11 cellular contexts compared by ENCODE assay signal in the genomic region with DNA sequence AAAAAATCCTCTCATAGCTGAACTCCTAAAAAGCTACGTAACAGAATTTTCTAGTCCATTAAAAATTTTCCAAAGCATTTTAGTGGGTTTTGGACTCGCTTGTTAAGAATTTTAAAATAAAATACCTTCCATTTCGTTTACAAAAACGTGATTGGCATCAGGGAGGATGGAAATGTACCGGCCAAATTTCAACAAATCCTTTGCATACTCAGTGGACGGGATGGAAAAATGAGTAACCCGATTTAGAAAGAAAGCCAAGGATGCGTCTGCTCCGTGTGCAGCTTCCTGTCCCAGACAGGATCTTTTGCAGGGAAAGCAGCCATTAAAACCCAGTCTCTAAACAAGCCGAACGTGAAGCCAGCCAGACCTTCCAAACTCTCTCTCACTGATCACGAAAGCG. TPM values are rescaled to one million over a fixed set of nuclear protein-coding genes. Genes with fewer than 3 reads are reported as not detected.
DNase-seq lines count a peak whose midpoint lies in the region; ATAC-seq and TF ChIP-seq lines count a peak whose summit lies in the region.
"Had no signal": no experiment of that assay in that cellular context is flagged by ENCODE, and none has a peak within 500 bp of the region (broad histone marks: within the 10 kb centered on the region; RNA-seq: fewer than 3 reads in every experiment).

No MANE protein-coding gene starts in this region.

- H3K36me3 Mint-ChIP-seq in H9 (ENCODE audit: insufficient read depth in 1 of 3, low read depth in 3 of 3) (peaks cover 0 to 5% (median 0%) of the 10 kb centered on the region in 3 experiments; a peak in 1 of 7 replicates), CD14-positive monocyte (peaks cover under 1 to 1% of the 10 kb centered on the region in 2 donors)
- H3K36me3 Mint-ChIP-seq in activated T-helper 1 cell treated with anti-CD3 and anti-CD28 coated beads, Interleukin-12 subunit alpha, Interleukin-12 subunit beta, Interleukin-2, Interleukin-4 antibody, amounts not matched to agents 30 ng/mL and 10 ng/mL and 1 ng/mL, durations not matched to agents 14 hours and 24 hours and 36 hours (ENCODE audit: low read depth) = no peaks in the 10 kb centered on the region

- whole genome bisulfite sequencing in H9 (ENCODE audit: extremely low coverage, insufficient read length, low lambda C conversion rate) = no CpG with 5 or more reads among the region's 13 CpGs
- WGBS in lung, 2 donors = 57 to 72% methylated on average over 13 of the region's 13 CpGs

- DNase-seq in H9 = no peak
- peak; percentile 66 for DNase-seq in choroid plexus epithelial cell (ENCODE audit: low read depth)
- no peak for DNase-seq in lung (ENCODE audit: low spot score)
- no peak for DNase-seq in substantia nigra (lab: John Stamatoyannopoulos, UW)
- no peak for DNase-seq in MV-4-11 (lab: John Stamatoyannopoulos, UW)
- no peak for DNase-seq in CD14-positive monocyte (ENCODE audit: low spot score)
- no peak for DNase-seq in stimulated activated CD8-positive, alpha-beta memory T cell treated with anti-CD3 and anti-CD28 coated beads, Interleukin-4, amount 100 ng/mL, for 48 hours
- DNase-seq in activated T-helper 1 cell treated with anti-CD3 and anti-CD28 coated beads, Interleukin-12 subunit alpha, Interleukin-12 subunit beta, Interleukin-2, Interleukin-4 antibody, amounts not matched to agents 30 ng/mL and 10 ng/mL and 1 ng/mL, durations not matched to agents 14 hours and 24 hours and 36 hours (ENCODE audit: low spot score) = no peak
- DNase-seq: activated gamma-delta T cell treated with Interleukin-2 at 50 U/mL for 16 hours had no signal

- peaks cover 21 to 34% of the 10 kb centered on the region in 2 experiments for H3K4me1 Mint-ChIP-seq in H9
- peaks cover 52% of the 10 kb centered on the region for H3K4me1 Mint-ChIP-seq in CD14-positive monocyte
- H3K4me1 Mint-ChIP-seq in activated T-helper 1 cell treated with anti-CD3 and anti-CD28 coated beads, Interleukin-12 subunit alpha, Interleukin-12 subunit beta, Interleukin-2, Interleukin-4 antibody, amounts not matched to agents 30 ng/mL and 10 ng/mL and 1 ng/mL, durations not matched to agents 14 hours and 24 hours and 36 hours (ENCODE audit: low read depth) = peaks cover 5% of the 10 kb centered on the region

- no peak overlapping the region for H3K27ac ChIP-seq in H9 (ENCODE audit: insufficient read length, low read depth, low read length)
- peak overlapping the region; percentile 41 to 68 for H3K27ac ChIP-seq in lung (ENCODE audit: low read depth in 1 of 2, low read length in 1 of 2)
- H3K27ac ChIP-seq in substantia nigra (ENCODE audit: low read depth, low read length, poor library complexity, severe bottlenecking) = peak overlapping the region; percentile 56
- H3K27ac ChIP-seq: HL-60 had no signal

- H2BK120ac ChIP-seq in H9 (ENCODE audit: low read depth, low read length, poor library complexity, severe bottlenecking) = no peak overlapping the region

- no peak for ATAC-seq in lung (ENCODE audit: insufficient read depth, low FRiP score)

- no peak overlapping the region for H4K91ac ChIP-seq in H9 (ENCODE audit: insufficient read length, low read depth, low read length)

- TF ChIP-seq CTCF in H9 (conservative IDR thresholded peaks at IDR 0.05) = no peak
- TF ChIP-seq CTCF in choroid plexus epithelial cell (conservative IDR thresholded peaks at IDR 0.05; ENCODE audit: low read depth, low read length) = no peak
- no peak for TF ChIP-seq CTCF in lung (IDR thresholded peaks at IDR 0.05; ENCODE audit: control extremely low read depth, extremely low read depth)
- TF ChIP-seq CTCF in CD14-positive monocyte (IDR thresholded peaks at IDR 0.05) = no peak

- no peak overlapping the region for H2BK20ac ChIP-seq in H9 (ENCODE audit: low read depth, low read length, poor library complexity, severe bottlenecking)

- H3K79me1 ChIP-seq in H9 (ENCODE audit: insufficient read depth, low read depth, low read length, poor library complexity, severe bottlenecking) = peaks cover 3% of the 10 kb centered on the region

- H3K23me2 ChIP-seq in H9 (ENCODE audit: insufficient read length, low read depth, low read length, poor library complexity, severe bottlenecking) = no peaks in the 10 kb centered on the region

- H3K4me1 ChIP-seq in H9 (ENCODE audit: insufficient read depth, low read length) = no peaks in the 10 kb centered on the region
- H3K4me1 ChIP-seq in lung (ENCODE audit: control insufficient read depth in 2 of 2, insufficient read depth in 2 of 2, low read length in 2 of 2) = peaks cover 9 to 15% of the 10 kb centered on the region in 2 donors

- H3K4ac ChIP-seq in H9 (ENCODE audit: low read depth, low read length) = no peak overlapping the region

- no peak overlapping the region for H3K4me2 ChIP-seq in H9 (ENCODE audit: insufficient read depth, insufficient read length, low read length)

- H4K20me1 ChIP-seq in H9 (ENCODE audit: control insufficient read depth, insufficient read depth, insufficient read length) = peaks cover 2% of the 10 kb centered on the region

- H3K23ac ChIP-seq in H9 (ENCODE audit: insufficient read length, low read depth, low read length) = no peak overlapping the region

- H3K27me3 Mint-ChIP-seq in H9 (ENCODE audit: low read depth) = no peaks in the 10 kb centered on the region
- peaks cover 0 to 5% (median 0%) of the 10 kb centered on the region in 3 donors for H3K27me3 Mint-ChIP-seq in CD14-positive monocyte (ENCODE audit: low read depth in 3 of 3)
- H3K27me3 Mint-ChIP-seq in activated T-helper 1 cell treated with anti-CD3 and anti-CD28 coated beads, Interleukin-12 subunit alpha, Interleukin-12 subunit beta, Interleukin-2, Interleukin-4 antibody, amounts not matched to agents 30 ng/mL and 10 ng/mL and 1 ng/mL, durations not matched to agents 14 hours and 24 hours and 36 hours (ENCODE audit: insufficient read depth) = no peaks in the 10 kb centered on the region

- H3T11ph ChIP-seq in H9 (ENCODE audit: low read length) = no peak overlapping the region

- H3K56ac ChIP-seq in H9 (ENCODE audit: insufficient read length, low read depth, low read length) = no peak overlapping the region

- H3K14ac ChIP-seq in H9 (ENCODE audit: insufficient read depth, low read length) = no peak overlapping the region

- H3K4me3 ChIP-seq in choroid plexus epithelial cell (ENCODE audit: low read depth, low read length) (no peak overlapping the region), lung (no peak overlapping the region)

- H3K27ac Mint-ChIP-seq in H9 (peak overlapping the region in 2 of 3 experiments; percentile 24 to 31; a peak in 1 of 7 replicates), CD14-positive monocyte (no peak overlapping the region)
- H3K27ac Mint-ChIP-seq in activated T-helper 1 cell treated with anti-CD3 and anti-CD28 coated beads, Interleukin-12 subunit alpha, Interleukin-12 subunit beta, Interleukin-2, Interleukin-4 antibody, amounts not matched to agents 30 ng/mL and 10 ng/mL and 1 ng/mL, durations not matched to agents 14 hours and 24 hours and 36 hours = no peak overlapping the region
- H3K27ac Mint-ChIP-seq: T-helper 1 cell treated with Interleukin-12 subunit alpha and Interleukin-12 subunit beta and Interleukin-4 antibody, amounts not matched to agents 30 μg/mL and 1 μg/mL, for 36 hours had no signal

- H2BK12ac ChIP-seq in H9 (ENCODE audit: insufficient read length, low read depth, low read length) = no peak overlapping the region

- no peak overlapping the region for H3K18ac ChIP-seq in H9 (ENCODE audit: insufficient read length, low read depth, low read length)

- no peak overlapping the region for H4K5ac ChIP-seq in H9 (ENCODE audit: insufficient read length, low read depth, low read length)

- H2BK15ac ChIP-seq in H9 (ENCODE audit: low read depth, low read length) = no peak overlapping the region

- no peak overlapping the region for H2AFZ ChIP-seq in H9 (ENCODE audit: low read length)

- intact Hi-C loops in CD14-positive monocyte (cut with micrococcal nuclease) = no loop called here
- intact Hi-C loops in activated T-helper 1 cell treated with anti-CD3 and anti-CD28 coated beads, Interleukin-12 subunit alpha, Interleukin-12 subunit beta, Interleukin-2, Interleukin-4 antibody, amounts not matched to agents 30 ng/mL and 10 ng/mL and 1 ng/mL, durations not matched to agents 14 hours and 24 hours and 36 hours (cut with micrococcal nuclease) = no loop called here

- H3K79me2 ChIP-seq in H9 (ENCODE audit: insufficient read depth, low read length) = no peaks in the 10 kb centered on the region; the same call in 1 of the 2 replicates

- no peak overlapping the region for H4K8ac ChIP-seq in H9 (replicated peaks; ENCODE audit: insufficient read length, low read depth, low read length)

- H3K9me3 Mint-ChIP-seq in H9 (no peaks in the 10 kb centered on the region), CD14-positive monocyte (peaks cover 0 to 2% (median 0%) of the 10 kb centered on the region in 7 donors)
- no peaks in the 10 kb centered on the region for H3K9me3 Mint-ChIP-seq in activated T-helper 1 cell treated with anti-CD3 and anti-CD28 coated beads, Interleukin-12 subunit alpha, Interleukin-12 subunit beta, Interleukin-2, Interleukin-4 antibody, amounts not matched to agents 30 ng/mL and 10 ng/mL and 1 ng/mL, durations not matched to agents 14 hours and 24 hours and 36 hours
- H3K9me3 Mint-ChIP-seq: T-helper 1 cell treated with Interleukin-12 subunit alpha and Interleukin-12 subunit beta and Interleukin-4 antibody, amounts not matched to agents 30 μg/mL and 1 μg/mL, for 36 hours had no signal

- H3K36me3 ChIP-seq in lung (ENCODE audit: control insufficient read depth in 2 of 2, insufficient read depth in 2 of 2, low read length in 2 of 2) = peaks cover 0 to 3% of the 10 kb centered on the region in 2 donors

- no peaks in the 10 kb centered on the region for H3K9me3 ChIP-seq in H9 (ENCODE audit: control insufficient read depth, low read depth, low read length)
- H3K9me3 ChIP-seq in lung (ENCODE audit: control insufficient read depth in 2 of 2, insufficient read depth in 1 of 2, low read length in 1 of 2) = no peaks in the 10 kb centered on the region

- H2AK5ac ChIP-seq in H9 (ENCODE audit: insufficient read length, low read length) = no peak overlapping the region

- no peak overlapping the region for H2BK5ac ChIP-seq in H9 (ENCODE audit: insufficient read length, low read length)

- no peaks in the 10 kb centered on the region for H3K27me3 ChIP-seq in H9 (ENCODE audit: insufficient read depth, low read length)
- no peaks in the 10 kb centered on the region for H3K27me3 ChIP-seq in lung (ENCODE audit: control insufficient read depth, insufficient read depth)

- no peak overlapping the region for H3K9ac ChIP-seq in H9 (ENCODE audit: extremely low read depth, insufficient read length, low read length)

- H3K4me3 Mint-ChIP-seq in H9 (no peak overlapping the region), CD14-positive monocyte (no peak overlapping the region)
- no peak overlapping the region for H3K4me3 Mint-ChIP-seq in activated T-helper 1 cell treated with anti-CD3 and anti-CD28 coated beads, Interleukin-12 subunit alpha, Interleukin-12 subunit beta, Interleukin-2, Interleukin-4 antibody, amounts not matched to agents 30 ng/mL and 10 ng/mL and 1 ng/mL, durations not matched to agents 14 hours and 24 hours and 36 hours
- H3K4me3 Mint-ChIP-seq: T-helper 1 cell treated with Interleukin-12 subunit alpha and Interleukin-12 subunit beta and Interleukin-4 antibody, amounts not matched to agents 30 μg/mL and 1 μg/mL, for 36 hours had no signal

RNA-seq across cellular contexts. Expression of a gene that starts 15.6 kb away (rescaled TPM):
- total RNA-seq in H9 (2021) (51.7 and 58.5 TPM in 2 replicates), lung (10 to 100 TPM; 39.9 to 82.4 TPM)
- polyA plus RNA-seq in lung (10 to 100 TPM; 26.3 to 39.9 TPM), CD14-positive monocyte (10 to 100 TPM in 1 of 2 donors, 1 to 10 TPM in 1; 7.4 to 10.6 TPM)
- 36.6 and 39.1 TPM in 2 replicates for total RNA-seq in activated T-helper 1 cell treated with anti-CD3 and anti-CD28 coated beads, Interleukin-12 subunit alpha, Interleukin-12 subunit beta, Interleukin-2, Interleukin-4 antibody, amounts not matched to agents 30 ng/mL and 10 ng/mL and 1 ng/mL, durations not matched to agents 14 hours and 24 hours and 36 hours

RNA-seq across cellular contexts. Expression of a gene that starts 55.4 kb away (rescaled TPM):
- total RNA-seq in H9 (2021) (5.8 and 6.7 TPM in 2 replicates), lung (10 to 100 TPM; 30.0 to 43.9 TPM)
- polyA plus RNA-seq in lung (10 to 100 TPM; 36.3 to 57.8 TPM), CD14-positive monocyte (1 to 10 TPM; 1.5 to 2.0 TPM)
- 12.3 and 12.5 TPM in 2 replicates for total RNA-seq in activated T-helper 1 cell treated with anti-CD3 and anti-CD28 coated beads, Interleukin-12 subunit alpha, Interleukin-12 subunit beta, Interleukin-2, Interleukin-4 antibody, amounts not matched to agents 30 ng/mL and 10 ng/mL and 1 ng/mL, durations not matched to agents 14 hours and 24 hours and 36 hours

Comparison
In these comparisons a context has a peak if more than half of its experiments do, and no peak if none do; other contexts are left out.
1. H3K27ac Mint-ChIP-seq: peak in H9 (2 of 3); none in CD14-positive monocyte (0 of 7) and activated T-helper 1 cell treated with anti-CD3 and anti-CD28 coated beads, Interleukin-12 subunit alpha, Interleukin-12 subunit beta, Interleukin-2, Interleukin-4 antibody, amounts not matched to agents 30 ng/mL and 10 ng/mL and 1 ng/mL, durations not matched to agents 14 hours and 24 hours and 36 hours (single experiment).